Comparison of ENCODE assay signal across 7 cellular contexts in genomic region chr5:65411356-65411755, GRCh38.
"Had no signal": no experiment of that assay in that cellular context is flagged by ENCODE, and none has a peak within 500 bp of the region (broad histone marks: within the 10 kb centered on the region; RNA-seq: fewer than 3 reads in every experiment).

No MANE protein-coding gene starts in this region.

- H3K4me3 ChIP-seq: K562 had no signal

- DNase-seq: IMR-90, KBM-7, KG1 had no signal

- H3K27ac Mint-ChIP-seq: IgD-negative memory B cell had no signal

- H3K4me3 Mint-ChIP-seq: IgD-negative memory B cell had no signal

- ATAC-seq: K562 had no signal

- H3K4me1 Mint-ChIP-seq: IgD-negative memory B cell had no signal

- FAIRE-seq: HTR-8/SVneo, K562 had no signal

- H3K27me3 Mint-ChIP-seq: IgD-negative memory B cell had no signal

- H3K27ac ChIP-seq: HL-60 had no signal
